9 cellular contexts compared by ENCODE assay signal in genomic region chr20:34311118-34312023, GRCh38. TPM values are rescaled to one million over a fixed set of nuclear protein-coding genes. Genes with fewer than 3 reads are reported as not detected.
DNase-seq lines count a peak whose midpoint lies in the region; ATAC-seq and TF ChIP-seq lines count a peak whose summit lies in the region.
"Had no signal": no experiment of that assay in that cellular context is flagged by ENCODE, and none has a peak within 500 bp of the region (broad histone marks: within the 10 kb centered on the region; RNA-seq: fewer than 3 reads in every experiment).

No MANE protein-coding gene starts in this region.

- ATAC-seq in activated CD4-positive, CD25-positive, alpha-beta regulatory T cell treated with anti-CD3 and anti-CD28 coated beads, Interleukin-2, amount 50 U/mL, for 24 hours = no peak

- DNase-seq in AG10803 (ENCODE audit: low read depth) (no peak), HuH-7 (ENCODE audit: low spot score) (peak; percentile 91), ecto neural progenitor cell (ENCODE audit: low spot score) (peak; percentile 83), mucosa of gallbladder (ENCODE audit: low spot score) (peak; percentile 60), cortex of kidney (lab: John Stamatoyannopoulos, UW) (no peak), NCI-H1048 (lab: John Stamatoyannopoulos, UW) (no peak)
- no peak for DNase-seq in activated effector memory CD4-positive, alpha-beta T cell treated with Interleukin-2 at 50 U/mL for 16 hours
- DNase-seq: foreskin melanocyte had no signal

- no peak overlapping the region; the same call in none of the 2 replicates for H3K4me3 ChIP-seq in AG10803 (ENCODE audit: low read length)

- TF ChIP-seq CTCF in AG10803 (conservative IDR thresholded peaks at IDR 0.05; ENCODE audit: low read length) = peak; percentile 26

RNA-seq across cellular contexts. Expression of gene AHCY, which starts 8.2 kb away (rescaled TPM):
- 70.9 TPM for total RNA-seq in mucosa of gallbladder

RNA-seq across cellular contexts. Expression of gene ITCH, which starts 51.7 kb away (rescaled TPM):
- total RNA-seq in mucosa of gallbladder = 46.2 TPM

Comparison
In these comparisons a context has a peak if more than half of its experiments do, and no peak if none do; other contexts are left out.
1. DNase-seq: peak in HuH-7 (single experiment), ecto neural progenitor cell (single experiment) and mucosa of gallbladder (single experiment); none in AG10803 (single experiment), cortex of kidney (single experiment), activated effector memory CD4-positive, alpha-beta T cell treated with Interleukin-2 at 50 U/mL for 16 hours (single experiment) and NCI-H1048 (single experiment).